Comparison of ENCODE assay signal across 13 cellular contexts in genomic region chr16:20937736-20938135, GRCh38.
"Had no signal": no experiment of that assay in that cellular context is flagged by ENCODE, and none has a peak within 500 bp of the region (broad histone marks: within the 10 kb centered on the region; RNA-seq: fewer than 3 reads in every experiment).

No MANE protein-coding gene starts in this region.

- H3K27ac ChIP-seq: gastroesophageal sphincter, heart left ventricle, ovary, psoas muscle had no signal

- H3K9me3 Mint-ChIP-seq: activated CD4-positive, alpha-beta T cell treated with anti-CD3 and anti-CD28 coated beads, Interleukin-2, amount 10 ng/mL, durations not matched to agents 24 days and 14 days; activated naive CD4-positive, alpha-beta T cell treated with anti-CD3 and anti-CD28 coated beads for 36 hours; brain; stimulated activated memory B cell treated with anti-CD40 and anti-IgM and Interleukin-4, amounts not matched to agents 10 μg/mL and 1 μg/mL and 100 μg/mL, for 72 hours had no signal

- H3K4me3 Mint-ChIP-seq: activated CD4-positive, alpha-beta T cell treated with anti-CD3 and anti-CD28 coated beads, Interleukin-2, amount 10 ng/mL, durations not matched to agents 24 days and 14 days; activated naive CD4-positive, alpha-beta T cell treated with anti-CD3 and anti-CD28 coated beads for 36 hours; brain; stimulated activated memory B cell treated with anti-CD40 and anti-IgM and Interleukin-4, amounts not matched to agents 10 μg/mL and 1 μg/mL and 100 μg/mL, for 72 hours had no signal

- H3K27me3 ChIP-seq: gastroesophageal sphincter, heart left ventricle, ovary had no signal

- H3K9me3 ChIP-seq: gastroesophageal sphincter, heart left ventricle, ovary, psoas muscle had no signal

- ATAC-seq: gastroesophageal sphincter; heart left ventricle; left ventricle myocardium superior; psoas muscle; right cardiac atrium; stimulated activated memory B cell treated with anti-CD40 and anti-IgM and Interleukin-4, amounts not matched to agents 10 μg/mL and 1 μg/mL and 100 μg/mL, for 72 hours had no signal

- H3K27ac Mint-ChIP-seq: activated naive CD4-positive, alpha-beta T cell treated with anti-CD3 and anti-CD28 coated beads for 36 hours; brain; stimulated activated memory B cell treated with anti-CD40 and anti-IgM and Interleukin-4, amounts not matched to agents 10 μg/mL and 1 μg/mL and 100 μg/mL, for 72 hours had no signal

- H3K4me3 ChIP-seq: gastroesophageal sphincter, heart left ventricle, ovary, psoas muscle had no signal

- H3K36me3 Mint-ChIP-seq: brain; stimulated activated memory B cell treated with anti-CD40 and anti-IgM and Interleukin-4, amounts not matched to agents 10 μg/mL and 1 μg/mL and 100 μg/mL, for 72 hours had no signal

- H3K27me3 Mint-ChIP-seq: activated CD4-positive, alpha-beta T cell treated with anti-CD3 and anti-CD28 coated beads, Interleukin-2, amount 10 ng/mL, durations not matched to agents 24 days and 14 days; stimulated activated memory B cell treated with anti-CD40 and anti-IgM and Interleukin-4, amounts not matched to agents 10 μg/mL and 1 μg/mL and 100 μg/mL, for 72 hours had no signal

- DNase-seq: activated CD8-positive, alpha-beta memory T cell treated with anti-CD3 and anti-CD28 coated beads for 24 hours; anterior cingulate cortex; caudate nucleus; heart left ventricle; left ventricle myocardium superior; ovary; psoas muscle; right cardiac atrium had no signal

- H3K4me1 Mint-ChIP-seq: brain; stimulated activated memory B cell treated with anti-CD40 and anti-IgM and Interleukin-4, amounts not matched to agents 10 μg/mL and 1 μg/mL and 100 μg/mL, for 72 hours had no signal

- H3K36me3 ChIP-seq: gastroesophageal sphincter, heart left ventricle, ovary had no signal

- H3K4me1 ChIP-seq: gastroesophageal sphincter, psoas muscle had no signal
